ENCODE assay signal across 8 cellular contexts in genomic region chr4:158255727-158256324, GRCh38. TPM values are rescaled to one million over a fixed set of nuclear protein-coding genes. Genes with fewer than 3 reads are reported as not detected.
DNase-seq lines count a peak whose midpoint lies in the region; ATAC-seq, FAIRE-seq and TF ChIP-seq lines count a peak whose summit lies in the region.

No MANE protein-coding gene starts in this region.

- CTCF ChIA-PET in CD4-positive, alpha-beta T cell (lab: Charles Lee), result no interaction called here

- peaks cover 10% of the 10 kb centered on the region for H3K4me1 Mint-ChIP-seq in CD4-positive, alpha-beta T cell (ENCODE audit: low read depth)
- H3K4me1 Mint-ChIP-seq in activated naive CD8-positive, alpha-beta T cell treated with anti-CD3 and anti-CD28 coated beads, Interleukin-2, amount 50 U/mL, for 24 hours, result no peaks in the 10 kb centered on the region

- no peaks in the 10 kb centered on the region for H3K27me3 ChIP-seq in CD4-positive, alpha-beta T cell (ENCODE audit: control insufficient read depth, insufficient read depth, low read length)
- no peaks in the 10 kb centered on the region for H3K27me3 ChIP-seq in lower lobe of right lung (ENCODE audit: low read depth)

- H3K27ac Mint-ChIP-seq in CD4-positive, alpha-beta T cell, result no peak overlapping the region
- no peak overlapping the region for H3K27ac Mint-ChIP-seq in activated naive CD8-positive, alpha-beta T cell treated with anti-CD3 and anti-CD28 coated beads, Interleukin-2, amount 50 U/mL, for 24 hours

- H3K4me3 Mint-ChIP-seq in CD4-positive, alpha-beta T cell, result no peak overlapping the region
- H3K4me3 Mint-ChIP-seq in activated naive CD8-positive, alpha-beta T cell treated with anti-CD3 and anti-CD28 coated beads, Interleukin-2, amount 50 U/mL, for 24 hours, result no peak overlapping the region

- intact Hi-C loops in CD4-positive, alpha-beta T cell (cut with DNase I, micrococcal nuclease), result loop anchor here in 1 of 2 experiments (10.0 kb wide), 2 partner anchors 369 to 919 kb away; no protein-coding TSS in a partner anchor
- intact Hi-C loops in lower lobe of right lung (cut with DNase I), result loop anchor here (10.0 kb wide), 3 partner anchors 61 to 369 kb away; no protein-coding TSS in a partner anchor

- POLR2A ChIA-PET in CD4-positive, alpha-beta T cell (lab: Charles Lee), result no interaction called here

- H3K36me3 ChIP-seq in lower lobe of right lung, result no peaks in the 10 kb centered on the region

- ATAC-seq in CD4-positive, alpha-beta T cell (ENCODE audit: poor library complexity), result no peak
- peak; percentile 64 for ATAC-seq in HG03139 (IDR thresholded peaks at IDR 0.05; ENCODE audit: unreplicated experiment)
- ATAC-seq in lower lobe of right lung, result peak; percentile 76 to 77
- ATAC-seq in activated naive CD8-positive, alpha-beta T cell treated with anti-CD3 and anti-CD28 coated beads, Interleukin-2, amount 50 U/mL, for 24 hours, result no peak

- peak; percentile 33 for TF ChIP-seq CTCF in CD4-positive, alpha-beta T cell (IDR thresholded peaks at IDR 0.05)
- TF ChIP-seq CTCF in lower lobe of right lung (IDR thresholded peaks at IDR 0.05), result peak; percentile 77

- H3K9me3 ChIP-seq in CD4-positive, alpha-beta T cell (ENCODE audit: control insufficient read depth, low read length), result no peaks in the 10 kb centered on the region
- H3K9me3 ChIP-seq in lower lobe of right lung, result no peaks in the 10 kb centered on the region

- H3K27ac ChIP-seq in CD4-positive, alpha-beta T cell (ENCODE audit: low read depth, low read length), result no peak overlapping the region
- H3K27ac ChIP-seq in lower lobe of right lung, result no peak overlapping the region

- no peaks in the 10 kb centered on the region for H3K36me3 Mint-ChIP-seq in CD4-positive, alpha-beta T cell (ENCODE audit: low read depth)
- no peaks in the 10 kb centered on the region for H3K36me3 Mint-ChIP-seq in activated naive CD8-positive, alpha-beta T cell treated with anti-CD3 and anti-CD28 coated beads, Interleukin-2, amount 50 U/mL, for 24 hours (ENCODE audit: low read depth)

- peaks cover 11% of the 10 kb centered on the region for H3K4me1 ChIP-seq in lower lobe of right lung

- peak; percentile 80 for FAIRE-seq in GM19239 (lab: Jason Lieb, UNC)

- no peak for DNase-seq in CD4-positive, alpha-beta T cell
- DNase-seq in GM19239 (ENCODE audit: insufficient read length, low spot score) (no peak), NCI-H69 (lab: John Stamatoyannopoulos, UW) (peak; percentile 71), cerebellum (ENCODE audit: low spot score) (peak; percentile 46), lower lobe of right lung (no peak)
- no peak for DNase-seq in activated naive CD8-positive, alpha-beta T cell treated with anti-CD3 and anti-CD28 coated beads, Interleukin-2, amount 50 U/mL, for 24 hours
- DNase-seq in activated T-cell treated with anti-CD3 and anti-CD28 coated beads, Interleukin-2, amount 50 U/mL, for 1 hour, result no peak

- H3K27me3 Mint-ChIP-seq in CD4-positive, alpha-beta T cell, result peaks cover 18% of the 10 kb centered on the region
- H3K27me3 Mint-ChIP-seq in activated naive CD8-positive, alpha-beta T cell treated with anti-CD3 and anti-CD28 coated beads, Interleukin-2, amount 50 U/mL, for 24 hours, result peaks cover 13% of the 10 kb centered on the region

- no peaks in the 10 kb centered on the region for H3K9me3 Mint-ChIP-seq in CD4-positive, alpha-beta T cell
- H3K9me3 Mint-ChIP-seq in activated naive CD8-positive, alpha-beta T cell treated with anti-CD3 and anti-CD28 coated beads, Interleukin-2, amount 50 U/mL, for 24 hours, result no peaks in the 10 kb centered on the region

- no peak overlapping the region for H3K4me3 ChIP-seq in lower lobe of right lung

RNA-seq across cellular contexts. Expression of gene TMEM144, which starts 45.5 kb away (rescaled TPM):
- under 1 TPM in 1 of 2 experiments, not detected in 1; 0.45 TPM for total RNA-seq in CD4-positive, alpha-beta T cell
- total RNA-seq in cerebellum, result 4.0 TPM
- 13.1 TPM for total RNA-seq in lower lobe of right lung

Comparison
In these comparisons a context has a peak if more than half of its experiments do, and no peak if none do; other contexts are left out.
1. ATAC-seq: peak in HG03139 (single experiment) and lower lobe of right lung (2 of 2); none in CD4-positive, alpha-beta T cell (single experiment) and activated naive CD8-positive, alpha-beta T cell treated with anti-CD3 and anti-CD28 coated beads, Interleukin-2, amount 50 U/mL, for 24 hours (single experiment).
2. DNase-seq: peak in NCI-H69 (single experiment) and cerebellum (single experiment); none in CD4-positive, alpha-beta T cell (0 of 10), GM19239 (single experiment), lower lobe of right lung (single experiment), activated naive CD8-positive, alpha-beta T cell treated with anti-CD3 and anti-CD28 coated beads, Interleukin-2, amount 50 U/mL, for 24 hours (single experiment) and activated T-cell treated with anti-CD3 and anti-CD28 coated beads, Interleukin-2, amount 50 U/mL, for 1 hour (single experiment).